In genomic region chr4:183099537-183100297, GRCh38 we compare ENCODE assay signal across 1 cellular context.
TF ChIP-seq lines count a peak whose summit lies in the region.

No MANE protein-coding gene starts in this region.

TF ChIP-seq in HepG2, 621 proteins besides CTCF, POLR2A, EP300 and RAD21 (continued from another document and continues in another):
- TF ChIP-seq, protein P1, sequence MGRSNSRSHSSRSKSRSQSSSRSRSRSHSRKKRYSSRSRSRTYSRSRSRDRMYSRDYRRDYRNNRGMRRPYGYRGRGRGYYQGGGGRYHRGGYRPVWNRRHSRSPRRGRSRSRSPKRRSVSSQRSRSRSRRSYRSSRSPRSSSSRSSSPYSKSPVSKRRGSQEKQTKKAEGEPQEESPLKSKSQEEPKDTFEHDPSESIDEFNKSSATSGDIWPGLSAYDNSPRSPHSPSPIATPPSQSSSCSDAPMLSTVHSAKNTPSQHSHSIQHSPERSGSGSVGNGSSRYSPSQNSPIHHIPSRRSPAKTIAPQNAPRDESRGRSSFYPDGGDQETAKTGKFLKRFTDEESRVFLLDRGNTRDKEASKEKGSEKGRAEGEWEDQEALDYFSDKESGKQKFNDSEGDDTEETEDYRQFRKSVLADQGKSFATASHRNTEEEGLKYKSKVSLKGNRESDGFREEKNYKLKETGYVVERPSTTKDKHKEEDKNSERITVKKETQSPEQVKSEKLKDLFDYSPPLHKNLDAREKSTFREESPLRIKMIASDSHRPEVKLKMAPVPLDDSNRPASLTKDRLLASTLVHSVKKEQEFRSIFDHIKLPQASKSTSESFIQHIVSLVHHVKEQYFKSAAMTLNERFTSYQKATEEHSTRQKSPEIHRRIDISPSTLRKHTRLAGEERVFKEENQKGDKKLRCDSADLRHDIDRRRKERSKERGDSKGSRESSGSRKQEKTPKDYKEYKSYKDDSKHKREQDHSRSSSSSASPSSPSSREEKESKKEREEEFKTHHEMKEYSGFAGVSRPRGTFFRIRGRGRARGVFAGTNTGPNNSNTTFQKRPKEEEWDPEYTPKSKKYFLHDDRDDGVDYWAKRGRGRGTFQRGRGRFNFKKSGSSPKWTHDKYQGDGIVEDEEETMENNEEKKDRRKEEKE (IDR thresholded peaks at IDR 0.05): no peak
- no peak for TF ChIP-seq NFIC (IDR thresholded peaks at IDR 0.05; ENCODE audit: low read length)
- TF ChIP-seq KAT2B (IDR thresholded peaks at IDR 0.05; ENCODE audit: borderline replicate concordance, low read depth, low read length): no peak
- TF ChIP-seq E2F2 (CRISPR knock-in tag; IDR thresholded peaks at IDR 0.05; ENCODE audit: borderline replicate concordance): no peak
- TF ChIP-seq ZBTB20 (CRISPR knock-in tag; IDR thresholded peaks at IDR 0.05; ENCODE audit: borderline replicate concordance, low read depth): no peak
- TF ChIP-seq, protein P2, sequence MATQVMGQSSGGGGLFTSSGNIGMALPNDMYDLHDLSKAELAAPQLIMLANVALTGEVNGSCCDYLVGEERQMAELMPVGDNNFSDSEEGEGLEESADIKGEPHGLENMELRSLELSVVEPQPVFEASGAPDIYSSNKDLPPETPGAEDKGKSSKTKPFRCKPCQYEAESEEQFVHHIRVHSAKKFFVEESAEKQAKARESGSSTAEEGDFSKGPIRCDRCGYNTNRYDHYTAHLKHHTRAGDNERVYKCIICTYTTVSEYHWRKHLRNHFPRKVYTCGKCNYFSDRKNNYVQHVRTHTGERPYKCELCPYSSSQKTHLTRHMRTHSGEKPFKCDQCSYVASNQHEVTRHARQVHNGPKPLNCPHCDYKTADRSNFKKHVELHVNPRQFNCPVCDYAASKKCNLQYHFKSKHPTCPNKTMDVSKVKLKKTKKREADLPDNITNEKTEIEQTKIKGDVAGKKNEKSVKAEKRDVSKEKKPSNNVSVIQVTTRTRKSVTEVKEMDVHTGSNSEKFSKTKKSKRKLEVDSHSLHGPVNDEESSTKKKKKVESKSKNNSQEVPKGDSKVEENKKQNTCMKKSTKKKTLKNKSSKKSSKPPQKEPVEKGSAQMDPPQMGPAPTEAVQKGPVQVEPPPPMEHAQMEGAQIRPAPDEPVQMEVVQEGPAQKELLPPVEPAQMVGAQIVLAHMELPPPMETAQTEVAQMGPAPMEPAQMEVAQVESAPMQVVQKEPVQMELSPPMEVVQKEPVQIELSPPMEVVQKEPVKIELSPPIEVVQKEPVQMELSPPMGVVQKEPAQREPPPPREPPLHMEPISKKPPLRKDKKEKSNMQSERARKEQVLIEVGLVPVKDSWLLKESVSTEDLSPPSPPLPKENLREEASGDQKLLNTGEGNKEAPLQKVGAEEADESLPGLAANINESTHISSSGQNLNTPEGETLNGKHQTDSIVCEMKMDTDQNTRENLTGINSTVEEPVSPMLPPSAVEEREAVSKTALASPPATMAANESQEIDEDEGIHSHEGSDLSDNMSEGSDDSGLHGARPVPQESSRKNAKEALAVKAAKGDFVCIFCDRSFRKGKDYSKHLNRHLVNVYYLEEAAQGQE (IDR thresholded peaks at IDR 0.05; ENCODE audit: borderline replicate concordance in 1 of 2, low read depth in 1 of 2, low read length in 2 of 2): no peak
- no peak for TF ChIP-seq ZNF20 (CRISPR knock-in tag; IDR thresholded peaks at IDR 0.05)
- TF ChIP-seq HOXA9 (CRISPR knock-in tag; IDR thresholded peaks at IDR 0.05; ENCODE audit: borderline replicate concordance): no peak
- TF ChIP-seq, protein P3, sequence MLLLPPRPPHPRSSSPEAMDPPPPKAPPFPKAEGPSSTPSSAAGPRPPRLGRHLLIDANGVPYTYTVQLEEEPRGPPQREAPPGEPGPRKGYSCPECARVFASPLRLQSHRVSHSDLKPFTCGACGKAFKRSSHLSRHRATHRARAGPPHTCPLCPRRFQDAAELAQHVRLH (CRISPR knock-in tag; IDR thresholded peaks at IDR 0.05; ENCODE audit: borderline replicate concordance, low read depth): 0 out of 2 replicates have a peak, but pooled peaks have one; percentile 33
- TF ChIP-seq, protein P4, sequence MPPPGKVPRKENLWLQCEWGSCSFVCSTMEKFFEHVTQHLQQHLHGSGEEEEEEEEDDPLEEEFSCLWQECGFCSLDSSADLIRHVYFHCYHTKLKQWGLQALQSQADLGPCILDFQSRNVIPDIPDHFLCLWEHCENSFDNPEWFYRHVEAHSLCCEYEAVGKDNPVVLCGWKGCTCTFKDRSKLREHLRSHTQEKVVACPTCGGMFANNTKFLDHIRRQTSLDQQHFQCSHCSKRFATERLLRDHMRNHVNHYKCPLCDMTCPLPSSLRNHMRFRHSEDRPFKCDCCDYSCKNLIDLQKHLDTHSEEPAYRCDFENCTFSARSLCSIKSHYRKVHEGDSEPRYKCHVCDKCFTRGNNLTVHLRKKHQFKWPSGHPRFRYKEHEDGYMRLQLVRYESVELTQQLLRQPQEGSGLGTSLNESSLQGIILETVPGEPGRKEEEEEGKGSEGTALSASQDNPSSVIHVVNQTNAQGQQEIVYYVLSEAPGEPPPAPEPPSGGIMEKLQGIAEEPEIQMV (CRISPR knock-in tag; IDR thresholded peaks at IDR 0.05; ENCODE audit: low read depth): no peak
- no peak for TF ChIP-seq ASH2L (IDR thresholded peaks at IDR 0.05; ENCODE audit: insufficient read length, low read depth, low read length)
- no peak for TF ChIP-seq HNRNPH1 (optimal IDR thresholded peaks at IDR 0.05; ENCODE audit: low read depth, low read length)
- TF ChIP-seq KLF12 (CRISPR knock-in tag; IDR thresholded peaks at IDR 0.05; ENCODE audit: borderline replicate concordance): no peak
- no peak for TF ChIP-seq GMEB2 (CRISPR knock-in tag; IDR thresholded peaks at IDR 0.05; ENCODE audit: low read depth)
- TF ChIP-seq ARNT (IDR thresholded peaks at IDR 0.05): no peak
- no peak for TF ChIP-seq TAF15 (IDR thresholded peaks at IDR 0.05; ENCODE audit: low read depth, low read length, poor library complexity, severe bottlenecking)
- TF ChIP-seq NFKB2 (CRISPR knock-in tag; IDR thresholded peaks at IDR 0.05; ENCODE audit: borderline replicate concordance): 0 out of 2 replicates have a peak, but pooled peaks have one; percentile 31
- 0 out of 2 replicates have a peak, but pooled peaks have one; percentile 38 for TF ChIP-seq DMAP1 (CRISPR knock-in tag; IDR thresholded peaks at IDR 0.05)
- TF ChIP-seq ATF1 (CRISPR knock-in tag; IDR thresholded peaks at IDR 0.05): no peak
- TF ChIP-seq, protein P5, sequence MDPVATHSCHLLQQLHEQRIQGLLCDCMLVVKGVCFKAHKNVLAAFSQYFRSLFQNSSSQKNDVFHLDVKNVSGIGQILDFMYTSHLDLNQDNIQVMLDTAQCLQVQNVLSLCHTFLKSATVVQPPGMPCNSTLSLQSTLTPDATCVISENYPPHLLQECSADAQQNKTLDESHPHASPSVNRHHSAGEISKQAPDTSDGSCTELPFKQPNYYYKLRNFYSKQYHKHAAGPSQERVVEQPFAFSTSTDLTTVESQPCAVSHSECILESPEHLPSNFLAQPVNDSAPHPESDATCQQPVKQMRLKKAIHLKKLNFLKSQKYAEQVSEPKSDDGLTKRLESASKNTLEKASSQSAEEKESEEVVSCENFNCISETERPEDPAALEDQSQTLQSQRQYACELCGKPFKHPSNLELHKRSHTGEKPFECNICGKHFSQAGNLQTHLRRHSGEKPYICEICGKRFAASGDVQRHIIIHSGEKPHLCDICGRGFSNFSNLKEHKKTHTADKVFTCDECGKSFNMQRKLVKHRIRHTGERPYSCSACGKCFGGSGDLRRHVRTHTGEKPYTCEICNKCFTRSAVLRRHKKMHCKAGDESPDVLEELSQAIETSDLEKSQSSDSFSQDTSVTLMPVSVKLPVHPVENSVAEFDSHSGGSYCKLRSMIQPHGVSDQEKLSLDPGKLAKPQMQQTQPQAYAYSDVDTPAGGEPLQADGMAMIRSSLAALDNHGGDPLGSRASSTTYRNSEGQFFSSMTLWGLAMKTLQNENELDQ (CRISPR knock-in tag; IDR thresholded peaks at IDR 0.05; ENCODE audit: borderline replicate concordance): no peak
- no peak for TF ChIP-seq ATM (IDR thresholded peaks at IDR 0.05; ENCODE audit: borderline replicate concordance)
- TF ChIP-seq ZSCAN9 (CRISPR knock-in tag; IDR thresholded peaks at IDR 0.05; ENCODE audit: borderline replicate concordance): no peak
- TF ChIP-seq MTERF4 (CRISPR knock-in tag; IDR thresholded peaks at IDR 0.05): no peak
- peak; percentile 46; the same call in 1 of the 2 replicates for TF ChIP-seq ZNF446 (CRISPR knock-in tag; IDR thresholded peaks at IDR 0.05)
- TF ChIP-seq CC2D1A (CRISPR knock-in tag; IDR thresholded peaks at IDR 0.05): no peak
- no peak for TF ChIP-seq ZNF788 (CRISPR knock-in tag; IDR thresholded peaks at IDR 0.05; ENCODE audit: borderline replicate concordance)
- TF ChIP-seq BCL3 (CRISPR knock-in tag; IDR thresholded peaks at IDR 0.05): no peak
- TF ChIP-seq CBX1 (IDR thresholded peaks at IDR 0.05; ENCODE audit: low read depth): no peak
- TF ChIP-seq ZNF598 (CRISPR knock-in tag; IDR thresholded peaks at IDR 0.05; ENCODE audit: borderline replicate concordance): no peak
- TF ChIP-seq, protein P6, sequence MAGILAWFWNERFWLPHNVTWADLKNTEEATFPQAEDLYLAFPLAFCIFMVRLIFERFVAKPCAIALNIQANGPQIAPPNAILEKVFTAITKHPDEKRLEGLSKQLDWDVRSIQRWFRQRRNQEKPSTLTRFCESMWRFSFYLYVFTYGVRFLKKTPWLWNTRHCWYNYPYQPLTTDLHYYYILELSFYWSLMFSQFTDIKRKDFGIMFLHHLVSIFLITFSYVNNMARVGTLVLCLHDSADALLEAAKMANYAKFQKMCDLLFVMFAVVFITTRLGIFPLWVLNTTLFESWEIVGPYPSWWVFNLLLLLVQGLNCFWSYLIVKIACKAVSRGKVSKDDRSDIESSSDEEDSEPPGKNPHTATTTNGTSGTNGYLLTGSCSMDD (CRISPR knock-in tag; IDR thresholded peaks at IDR 0.05): no peak
- TF ChIP-seq, protein P7, sequence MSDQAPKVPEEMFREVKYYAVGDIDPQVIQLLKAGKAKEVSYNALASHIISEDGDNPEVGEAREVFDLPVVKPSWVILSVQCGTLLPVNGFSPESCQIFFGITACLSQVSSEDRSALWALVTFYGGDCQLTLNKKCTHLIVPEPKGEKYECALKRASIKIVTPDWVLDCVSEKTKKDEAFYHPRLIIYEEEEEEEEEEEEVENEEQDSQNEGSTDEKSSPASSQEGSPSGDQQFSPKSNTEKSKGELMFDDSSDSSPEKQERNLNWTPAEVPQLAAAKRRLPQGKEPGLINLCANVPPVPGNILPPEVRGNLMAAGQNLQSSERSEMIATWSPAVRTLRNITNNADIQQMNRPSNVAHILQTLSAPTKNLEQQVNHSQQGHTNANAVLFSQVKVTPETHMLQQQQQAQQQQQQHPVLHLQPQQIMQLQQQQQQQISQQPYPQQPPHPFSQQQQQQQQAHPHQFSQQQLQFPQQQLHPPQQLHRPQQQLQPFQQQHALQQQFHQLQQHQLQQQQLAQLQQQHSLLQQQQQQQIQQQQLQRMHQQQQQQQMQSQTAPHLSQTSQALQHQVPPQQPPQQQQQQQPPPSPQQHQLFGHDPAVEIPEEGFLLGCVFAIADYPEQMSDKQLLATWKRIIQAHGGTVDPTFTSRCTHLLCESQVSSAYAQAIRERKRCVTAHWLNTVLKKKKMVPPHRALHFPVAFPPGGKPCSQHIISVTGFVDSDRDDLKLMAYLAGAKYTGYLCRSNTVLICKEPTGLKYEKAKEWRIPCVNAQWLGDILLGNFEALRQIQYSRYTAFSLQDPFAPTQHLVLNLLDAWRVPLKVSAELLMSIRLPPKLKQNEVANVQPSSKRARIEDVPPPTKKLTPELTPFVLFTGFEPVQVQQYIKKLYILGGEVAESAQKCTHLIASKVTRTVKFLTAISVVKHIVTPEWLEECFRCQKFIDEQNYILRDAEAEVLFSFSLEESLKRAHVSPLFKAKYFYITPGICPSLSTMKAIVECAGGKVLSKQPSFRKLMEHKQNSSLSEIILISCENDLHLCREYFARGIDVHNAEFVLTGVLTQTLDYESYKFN (CRISPR knock-in tag; conservative IDR thresholded peaks at IDR 0.05): no peak
- TF ChIP-seq, protein P8, sequence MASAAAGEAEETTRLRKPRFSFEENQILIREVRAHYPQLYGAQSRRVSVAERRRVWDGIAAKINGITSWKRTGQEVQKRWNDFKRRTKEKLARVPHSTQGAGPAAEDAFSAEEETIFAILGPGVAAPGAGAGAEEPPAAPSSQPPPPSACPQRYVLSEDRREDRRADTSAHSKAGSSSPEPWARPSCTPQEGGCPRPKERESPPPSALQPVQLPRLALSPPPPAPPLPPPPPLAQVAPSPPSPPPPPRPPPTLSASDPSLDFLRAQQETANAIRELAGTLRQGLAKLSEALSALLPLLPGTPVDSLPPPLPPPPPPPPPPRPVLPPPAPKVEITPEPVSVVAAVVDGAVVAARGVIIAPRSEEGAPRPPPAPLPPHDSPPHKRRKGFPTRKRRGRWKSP (CRISPR knock-in tag; IDR thresholded peaks at IDR 0.05): 0 out of 2 replicates have a peak, but pooled peaks have one; percentile 50
